In the genomic region with DNA sequence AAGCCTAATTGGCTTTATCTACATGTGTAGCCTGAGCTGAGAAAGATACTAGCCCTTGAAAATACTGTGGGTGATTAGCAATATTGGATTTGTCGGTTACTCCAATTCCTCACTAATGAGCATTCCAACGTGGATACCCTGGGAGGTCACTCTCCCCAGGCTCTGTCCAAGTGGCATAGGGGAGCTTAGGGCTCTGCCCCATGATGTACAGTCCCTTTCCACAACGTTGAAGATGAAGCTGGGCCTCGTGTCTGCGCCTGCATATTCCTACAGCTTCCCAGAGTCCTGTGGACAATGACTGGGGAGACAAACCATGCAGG, we compare ENCODE assay signal across 8 cellular contexts. TPM values are rescaled to one million over a fixed set of nuclear protein-coding genes. Genes with fewer than 3 reads are reported as not detected.
A peak's percentile ranks its signal among the peaks of the same experiment; 100 is the strongest.
DNase-seq lines count a peak whose midpoint lies in the region; ATAC-seq and TF ChIP-seq lines count a peak whose summit lies in the region.

No MANE protein-coding gene starts in this region.

- H3K4me1 ChIP-seq in NT2/D1 (ENCODE audit: insufficient read depth, insufficient read length) (no peaks in the 10 kb centered on the region), neutrophil (ENCODE audit: control insufficient read depth in 1 of 2, insufficient read depth in 1 of 2, low read depth in 1 of 2, low read length in 1 of 2) (peaks cover 50 to 57% of the 10 kb centered on the region in 2 experiments)

- ATAC-seq in HG03442 (IDR thresholded peaks at IDR 0.05; ENCODE audit: unreplicated experiment) (no peak), GM18867 (IDR thresholded peaks at IDR 0.05; ENCODE audit: unreplicated experiment) (no peak)

- no peaks in the 10 kb centered on the region for H3K9me3 ChIP-seq in NT2/D1 (ENCODE audit: insufficient read depth, low read length)
- H3K9me3 ChIP-seq in neutrophil: no peaks in the 10 kb centered on the region

- H3K27me3 ChIP-seq in NT2/D1 (ENCODE audit: insufficient read depth, insufficient read length) (no peaks in the 10 kb centered on the region), neutrophil (no peaks in the 10 kb centered on the region)

- peak overlapping the region; percentile 95 for H3K9ac ChIP-seq in NT2/D1 (ENCODE audit: insufficient read length, low read depth)

- H3K4me3 ChIP-seq in NT2/D1 (ENCODE audit: insufficient read length, low read depth) (peak overlapping the region; percentile 85), choroid plexus epithelial cell (ENCODE audit: low read depth, low read length) (peak overlapping the region; percentile 93), neutrophil (ENCODE audit: low read depth in 1 of 2, low read length in 1 of 2) (no peak overlapping the region)

- DNase-seq in Daoy (ENCODE audit: low read depth) (peak; percentile 24), NT2/D1 (ENCODE audit: low read depth, low spot score) (no peak), choroid plexus epithelial cell (ENCODE audit: low read depth) (peak; percentile 14), D341Med (ENCODE audit: low spot score) (no peak), activated gamma-delta T cell (lab: John Stamatoyannopoulos, UW) (no peak)

- peak overlapping the region; percentile 54 for H3K27ac ChIP-seq in neutrophil

- H3K36me3 ChIP-seq in NT2/D1 (ENCODE audit: insufficient read depth, insufficient read length, low read length) (peaks cover 69% of the 10 kb centered on the region), neutrophil (peaks cover 40% of the 10 kb centered on the region)

- TF ChIP-seq CTCF in choroid plexus epithelial cell (conservative IDR thresholded peaks at IDR 0.05; ENCODE audit: low read depth, low read length) (no peak), neutrophil (IDR thresholded peaks at IDR 0.05) (no peak)

RNA-seq across cellular contexts. Expression of gene RCC1, which starts 2.6 kb away (rescaled TPM):
- 81.5 and 96.8 TPM in 2 replicates for total RNA-seq in Daoy (2014; rRNA removed; shearing (Covaris generic))

RNA-seq across cellular contexts. Expression of gene TRNAU1AP, which starts 44.5 kb away (rescaled TPM):
- 27.3 and 40.7 TPM in 2 replicates for total RNA-seq in Daoy (2014; rRNA removed; shearing (Covaris generic))

Comparison
In these comparisons a context has a peak if more than half of its experiments do, and no peak if none do; other contexts are left out.
1. DNase-seq: peak in Daoy (single experiment) and choroid plexus epithelial cell (single experiment); none in NT2/D1 (single experiment), D341Med (single experiment) and activated gamma-delta T cell (single experiment).
2. H3K4me3 ChIP-seq: peak in NT2/D1 (single experiment) and choroid plexus epithelial cell (single experiment); none in neutrophil (0 of 2).